In genomic region chr11:36510567-36511020, GRCh38 we compare ENCODE assay signal across 8 cellular contexts. TPM values are rescaled to one million over a fixed set of nuclear protein-coding genes. Genes with fewer than 3 reads are reported as not detected.
DNase-seq lines count a peak whose midpoint lies in the region; ATAC-seq and TF ChIP-seq lines count a peak whose summit lies in the region.

No MANE protein-coding gene starts in this region.

- H3K27ac Mint-ChIP-seq in CD8-positive, alpha-beta memory T cell: peak overlapping the region; percentile 47 to 98 (median 94)
- H3K27ac Mint-ChIP-seq in progenitor cell of endocrine pancreas: peak overlapping the region; percentile 79

- peaks cover 0 to 19% (median 0%) of the 10 kb centered on the region in 3 donors for H3K36me3 Mint-ChIP-seq in CD8-positive, alpha-beta memory T cell
- no peaks in the 10 kb centered on the region for H3K36me3 Mint-ChIP-seq in progenitor cell of endocrine pancreas (ENCODE audit: insufficient read depth)

- H3K36me3 ChIP-seq in CD8-positive, alpha-beta memory T cell (ENCODE audit: insufficient read depth, low read length): no peaks in the 10 kb centered on the region

- peak overlapping the region; percentile 82 for H3K27ac ChIP-seq in CD8-positive, alpha-beta memory T cell (ENCODE audit: low read depth, low read length)

- no peak for TF ChIP-seq CTCF in foreskin fibroblast (IDR thresholded peaks at IDR 0.05; ENCODE audit: low read depth, low read length)
- no peak for TF ChIP-seq CTCF in progenitor cell of endocrine pancreas (IDR thresholded peaks at IDR 0.05; ENCODE audit: unreplicated experiment)

- peaks cover 0 to 2% (median 0%) of the 10 kb centered on the region in 5 donors for H3K9me3 Mint-ChIP-seq in CD8-positive, alpha-beta memory T cell
- no peaks in the 10 kb centered on the region for H3K9me3 Mint-ChIP-seq in progenitor cell of endocrine pancreas (ENCODE audit: low read depth)

- H3K4me1 Mint-ChIP-seq in CD8-positive, alpha-beta memory T cell: peaks cover 26 to 37% (median 32%) of the 10 kb centered on the region in 3 donors
- peaks cover 13% of the 10 kb centered on the region for H3K4me1 Mint-ChIP-seq in progenitor cell of endocrine pancreas (ENCODE audit: low read depth)

- ATAC-seq in GM21717 (IDR thresholded peaks at IDR 0.05; ENCODE audit: unreplicated experiment) (peak; percentile 8), HG03442 (IDR thresholded peaks at IDR 0.05; ENCODE audit: unreplicated experiment) (no peak)

- CTCF ChIA-PET in CD8-positive, alpha-beta memory T cell (lab: Charles Lee): interaction anchor here (0.6 to 3.5 kb wide), 13 partner anchors 10 to 236 kb away, joined by 3 to 27 read pairs (median 4); partner anchors contain the start of gene COMMD9

- H3K4me3 ChIP-seq in CD8-positive, alpha-beta memory T cell (ENCODE audit: low read length): peak overlapping the region; percentile 83
- H3K4me3 ChIP-seq in foreskin fibroblast (ENCODE audit: low read depth in 1 of 2, low read length in 2 of 2): peak overlapping the region; percentile 86 to 89

- no peaks in the 10 kb centered on the region for H3K9me3 ChIP-seq in CD8-positive, alpha-beta memory T cell (ENCODE audit: low read length)

- DNase-seq in CD8-positive, alpha-beta memory T cell: no peak
- DNase-seq in SW480 (ENCODE audit: low spot score) (peak; percentile 70), foreskin fibroblast (peak in 1 of 2 donors; percentile 48), progenitor cell of endocrine pancreas (ENCODE audit: low spot score, unreplicated experiment) (no peak), MV-4-11 (lab: John Stamatoyannopoulos, UW) (no peak), amniotic stem cell (lab: John Stamatoyannopoulos, UW) (no peak)

- peak overlapping the region; percentile 95 to 99 (median 98) for H3K4me3 Mint-ChIP-seq in CD8-positive, alpha-beta memory T cell
- H3K4me3 Mint-ChIP-seq in progenitor cell of endocrine pancreas (ENCODE audit: low read depth): peak overlapping the region; percentile 98

- no peaks in the 10 kb centered on the region for H3K27me3 ChIP-seq in CD8-positive, alpha-beta memory T cell (ENCODE audit: insufficient read depth, low read length, poor library complexity, severe bottlenecking)

- peaks cover 4 to 17% of the 10 kb centered on the region in 2 donors for H3K27me3 Mint-ChIP-seq in CD8-positive, alpha-beta memory T cell
- H3K27me3 Mint-ChIP-seq in progenitor cell of endocrine pancreas: peaks cover 32% of the 10 kb centered on the region

- POLR2A ChIA-PET in CD8-positive, alpha-beta memory T cell (lab: Charles Lee): no interaction called here

- H3K4me1 ChIP-seq in CD8-positive, alpha-beta memory T cell (ENCODE audit: insufficient read depth, low read length): peaks cover 25% of the 10 kb centered on the region

RNA-seq across cellular contexts. Expression of gene TRAF6, which starts 0.5 kb away (rescaled TPM):
- 10 to 100 TPM; 14.4 to 16.6 TPM for total RNA-seq in CD8-positive, alpha-beta memory T cell
- 12.7 TPM for polyA plus RNA-seq in CD8-positive, alpha-beta memory T cell
- 15.1 and 16.9 TPM in 2 replicates for total RNA-seq in progenitor cell of endocrine pancreas

RNA-seq across cellular contexts. Expression of gene RAG1, which starts 57.2 kb away (rescaled TPM):
- total RNA-seq in CD8-positive, alpha-beta memory T cell: under 1 TPM; 0.27 to 0.44 TPM
- 0.35 TPM for polyA plus RNA-seq in CD8-positive, alpha-beta memory T cell
- 0.65 and 1.00 TPM in 2 replicates for total RNA-seq in progenitor cell of endocrine pancreas
